Comparison of ENCODE assay signal across 22 cellular contexts in the genomic region with DNA sequence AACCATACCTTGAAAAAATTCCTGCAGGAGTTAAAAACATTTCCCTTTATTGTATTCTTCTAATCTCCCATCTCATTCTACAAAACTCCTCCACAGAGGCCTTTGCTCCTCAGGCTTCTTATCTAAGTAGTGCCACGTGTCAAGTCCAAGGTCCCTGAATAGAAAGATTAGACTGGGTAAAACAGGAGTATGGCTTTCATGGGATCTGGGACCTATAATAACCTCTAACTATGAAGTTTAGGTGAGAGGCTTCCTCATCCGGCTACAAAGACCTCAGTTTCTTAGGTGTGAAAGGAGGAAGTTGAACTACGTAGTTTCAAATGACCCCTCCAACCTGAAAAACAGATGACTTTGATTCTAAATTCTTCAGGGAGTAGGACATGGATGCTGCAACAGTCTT. TPM values are rescaled to one million over a fixed set of nuclear protein-coding genes. Genes with fewer than 3 reads are reported as not detected.
A peak's percentile ranks its signal among the peaks of the same experiment; 100 is the strongest.
DNase-seq lines count a peak whose midpoint lies in the region; ATAC-seq and TF ChIP-seq lines count a peak whose summit lies in the region.
"Had no signal": no experiment of that assay in that cellular context is flagged by ENCODE, and none has a peak within 500 bp of the region (broad histone marks: within the 10 kb centered on the region; RNA-seq: fewer than 3 reads in every experiment).

No MANE protein-coding gene starts in this region.

- no peak for TF ChIP-seq CTCF in GM12865 (IDR thresholded peaks at IDR 0.05; ENCODE audit: insufficient read depth, low read depth, low read length, missing control alignments)
- no peak for TF ChIP-seq CTCF in omental fat pad (IDR thresholded peaks at IDR 0.05)

- H3K4me3 ChIP-seq in GM12865 (ENCODE audit: low read depth, low read length) (peak overlapping the region; percentile 90), mesendoderm (ENCODE audit: low read length) (no peak overlapping the region)
- H3K4me3 ChIP-seq: spleen, upper lobe of left lung had no signal

- no peak overlapping the region for H2BK15ac ChIP-seq in mesendoderm (replicated peaks; ENCODE audit: low read depth)

- WGBS in mesendoderm (ENCODE audit: extremely low coverage, insufficient coverage, low lambda C conversion rate) = no CpG with 5 or more reads among the region's 3 CpGs

- no peak for ATAC-seq in GM18909 (IDR thresholded peaks at IDR 0.05; ENCODE audit: poor library complexity, unreplicated experiment)
- ATAC-seq in omental fat pad (ENCODE audit: low FRiP score) = no peak

- no peaks in the 10 kb centered on the region for H3K36me3 Mint-ChIP-seq in IgD-negative memory B cell
- peaks cover 48% of the 10 kb centered on the region for H3K36me3 Mint-ChIP-seq in activated T-helper 1 cell treated with anti-CD3 and anti-CD28 coated beads, Interleukin-12 subunit alpha, Interleukin-12 subunit beta, Interleukin-2, Interleukin-4 antibody, amounts not matched to agents 30 ng/mL and 10 ng/mL and 1 ng/mL, durations not matched to agents 14 hours and 24 hours and 36 hours (ENCODE audit: low read depth)

- H3K36me3 ChIP-seq in mesendoderm (ENCODE audit: control insufficient read depth, insufficient read depth, low read length) = no peaks in the 10 kb centered on the region
- H3K36me3 ChIP-seq: spleen, upper lobe of left lung had no signal

- H3K27me3 ChIP-seq in mesendoderm (ENCODE audit: insufficient read depth, low read length, poor library complexity) = no peaks in the 10 kb centered on the region
- H3K27me3 ChIP-seq: upper lobe of left lung had no signal

- H3K4me3 Mint-ChIP-seq in IgD-negative memory B cell = no peak overlapping the region
- peak overlapping the region; percentile 83 for H3K4me3 Mint-ChIP-seq in activated T-helper 1 cell treated with anti-CD3 and anti-CD28 coated beads, Interleukin-12 subunit alpha, Interleukin-12 subunit beta, Interleukin-2, Interleukin-4 antibody, amounts not matched to agents 30 ng/mL and 10 ng/mL and 1 ng/mL, durations not matched to agents 14 hours and 24 hours and 36 hours
- H3K4me3 Mint-ChIP-seq: neural crest cell had no signal

- H3K9ac ChIP-seq in mesendoderm (ENCODE audit: low read length) = no peak overlapping the region

- H3K27ac ChIP-seq in mesendoderm (ENCODE audit: low read depth, low read length) = no peak overlapping the region
- H3K27ac ChIP-seq: upper lobe of left lung had no signal

- peaks cover 21 to 31% (median 27%) of the 10 kb centered on the region in 3 donors for H3K4me1 Mint-ChIP-seq in IgD-negative memory B cell
- peaks cover 88% of the 10 kb centered on the region for H3K4me1 Mint-ChIP-seq in activated T-helper 1 cell treated with anti-CD3 and anti-CD28 coated beads, Interleukin-12 subunit alpha, Interleukin-12 subunit beta, Interleukin-2, Interleukin-4 antibody, amounts not matched to agents 30 ng/mL and 10 ng/mL and 1 ng/mL, durations not matched to agents 14 hours and 24 hours and 36 hours (ENCODE audit: low read depth)
- H3K4me1 Mint-ChIP-seq: neural crest cell had no signal

- no peak overlapping the region for H4K8ac ChIP-seq in mesendoderm (ENCODE audit: low read depth, low read length)

- H2AK5ac ChIP-seq in mesendoderm (ENCODE audit: low read length) = no peak overlapping the region

- H3K9me3 Mint-ChIP-seq in IgD-negative memory B cell = peaks cover 0 to 3% (median 0%) of the 10 kb centered on the region in 3 donors
- H3K9me3 Mint-ChIP-seq in activated T-helper 1 cell treated with anti-CD3 and anti-CD28 coated beads, Interleukin-12 subunit alpha, Interleukin-12 subunit beta, Interleukin-2, Interleukin-4 antibody, amounts not matched to agents 30 ng/mL and 10 ng/mL and 1 ng/mL, durations not matched to agents 14 hours and 24 hours and 36 hours = peaks cover 15% of the 10 kb centered on the region
- H3K9me3 Mint-ChIP-seq: neural crest cell had no signal

- DNase-seq in GM12865 (ENCODE audit: low read depth) (peak; percentile 75), mesendoderm (peak; percentile 22), omental fat pad (ENCODE audit: low spot score) (no peak), hepatic stellate cell (ENCODE audit: low spot score) (no peak)
- DNase-seq in activated T-helper 1 cell treated with anti-CD3 and anti-CD28 coated beads, Interleukin-12 subunit alpha, Interleukin-12 subunit beta, Interleukin-2, Interleukin-4 antibody, amounts not matched to agents 30 ng/mL and 10 ng/mL and 1 ng/mL, durations not matched to agents 14 hours and 24 hours and 36 hours (ENCODE audit: low spot score) = no peak
- no peak for DNase-seq in stimulated activated CD4-positive, alpha-beta T cell treated with anti-CD3 and anti-CD28 coated beads, Interleukin-1b, Interleukin-23, amount 100 ng/mL, for 48 hours
- DNase-seq: central memory CD4-positive, alpha-beta T cell; DMS153; effector memory CD4-positive, alpha-beta T cell; hippocampal formation; mesenchymal stem cell; NCI-H187 treated with DMSO at 0.1 percent for 48 hours; NCI-H446 treated with DMSO at 0.1 percent for 48 hours; Right ventricle myocardium superior; spleen; upper lobe of left lung had no signal

- H2BK5ac ChIP-seq in mesendoderm (ENCODE audit: low read length) = no peak overlapping the region

- H3K18ac ChIP-seq in mesendoderm (ENCODE audit: low read length) = no peak overlapping the region

- H3K23ac ChIP-seq in mesendoderm (ENCODE audit: low read length) = no peak overlapping the region

- peak overlapping the region; percentile 59 to 73 (median 62) for H3K27ac Mint-ChIP-seq in IgD-negative memory B cell
- peak overlapping the region; percentile 91 for H3K27ac Mint-ChIP-seq in activated T-helper 1 cell treated with anti-CD3 and anti-CD28 coated beads, Interleukin-12 subunit alpha, Interleukin-12 subunit beta, Interleukin-2, Interleukin-4 antibody, amounts not matched to agents 30 ng/mL and 10 ng/mL and 1 ng/mL, durations not matched to agents 14 hours and 24 hours and 36 hours

- intact Hi-C loops in activated T-helper 1 cell treated with anti-CD3 and anti-CD28 coated beads, Interleukin-12 subunit alpha, Interleukin-12 subunit beta, Interleukin-2, Interleukin-4 antibody, amounts not matched to agents 30 ng/mL and 10 ng/mL and 1 ng/mL, durations not matched to agents 14 hours and 24 hours and 36 hours (cut with micrococcal nuclease) = no loop called here

- no peak overlapping the region for H2BK120ac ChIP-seq in mesendoderm (ENCODE audit: low read depth, low read length)

- no peaks in the 10 kb centered on the region for H3K79me2 ChIP-seq in mesendoderm (ENCODE audit: control insufficient read depth, insufficient read depth, low read length)

- H3K4me1 ChIP-seq in mesendoderm (ENCODE audit: control insufficient read depth, low read depth, low read length) = no peaks in the 10 kb centered on the region
- H3K4me1 ChIP-seq: upper lobe of left lung had no signal

- H4K5ac ChIP-seq in mesendoderm (ENCODE audit: low read length) = no peak overlapping the region

- H3K4ac ChIP-seq in mesendoderm (ENCODE audit: low read depth, low read length) = no peak overlapping the region

- peaks cover 5% of the 10 kb centered on the region for H3K27me3 Mint-ChIP-seq in IgD-negative memory B cell
- no peaks in the 10 kb centered on the region for H3K27me3 Mint-ChIP-seq in activated T-helper 1 cell treated with anti-CD3 and anti-CD28 coated beads, Interleukin-12 subunit alpha, Interleukin-12 subunit beta, Interleukin-2, Interleukin-4 antibody, amounts not matched to agents 30 ng/mL and 10 ng/mL and 1 ng/mL, durations not matched to agents 14 hours and 24 hours and 36 hours (ENCODE audit: insufficient read depth)

- H3K56ac ChIP-seq in mesendoderm (ENCODE audit: low read length) = no peak overlapping the region

- no peaks in the 10 kb centered on the region for H3K79me1 ChIP-seq in mesendoderm (ENCODE audit: low read length)

- H3K4me2 ChIP-seq in mesendoderm (ENCODE audit: low read length) = no peak overlapping the region

RNA-seq across cellular contexts. Expression of gene GPR15, which starts 20.0 kb away (rescaled TPM):
- 3.1 TPM for polyA plus RNA-seq in IgD-negative memory B cell
- 5.6 and 6.8 TPM in 2 replicates for total RNA-seq in activated T-helper 1 cell treated with anti-CD3 and anti-CD28 coated beads, Interleukin-12 subunit alpha, Interleukin-12 subunit beta, Interleukin-2, Interleukin-4 antibody, amounts not matched to agents 30 ng/mL and 10 ng/mL and 1 ng/mL, durations not matched to agents 14 hours and 24 hours and 36 hours
- polyA plus RNA-seq in mesendoderm (2013, experiment 1 of 2) = not detected
- polyA plus RNA-seq in mesendoderm (2013, experiment 2 of 2) = not detected
- total RNA-seq in omental fat pad = under 1 TPM in 1 of 4 donors, not detected in 3; 0.44 TPM
- total RNA-seq: kidney epithelial cell, neural crest cell, Right ventricle myocardium superior had no signal
- polyA plus RNA-seq: BJ had no signal

RNA-seq across cellular contexts. Expression of gene CLDND1, which starts 29.1 kb away (rescaled TPM):
- 39.8 TPM for polyA plus RNA-seq in IgD-negative memory B cell
- total RNA-seq in activated T-helper 1 cell treated with anti-CD3 and anti-CD28 coated beads, Interleukin-12 subunit alpha, Interleukin-12 subunit beta, Interleukin-2, Interleukin-4 antibody, amounts not matched to agents 30 ng/mL and 10 ng/mL and 1 ng/mL, durations not matched to agents 14 hours and 24 hours and 36 hours = 314 and 328 TPM in 2 replicates
- polyA plus RNA-seq in mesendoderm (2013, experiment 1 of 2) = 104 TPM
- polyA plus RNA-seq in mesendoderm (2013, experiment 2 of 2) = 110 TPM
- total RNA-seq in omental fat pad = 100 to 1,000 TPM; 116 to 155 (median 139) TPM

RNA-seq across cellular contexts. Expression of gene CPOX, which starts 41.7 kb away (rescaled TPM):
- 5.7 TPM for polyA plus RNA-seq in IgD-negative memory B cell
- total RNA-seq in activated T-helper 1 cell treated with anti-CD3 and anti-CD28 coated beads, Interleukin-12 subunit alpha, Interleukin-12 subunit beta, Interleukin-2, Interleukin-4 antibody, amounts not matched to agents 30 ng/mL and 10 ng/mL and 1 ng/mL, durations not matched to agents 14 hours and 24 hours and 36 hours = 42.2 and 47.4 TPM in 2 replicates
- 11.0 TPM for polyA plus RNA-seq in mesendoderm (2013, experiment 1 of 2)
- 11.1 TPM for polyA plus RNA-seq in mesendoderm (2013, experiment 2 of 2)
- total RNA-seq in omental fat pad = 10 to 100 TPM; 10.6 to 27.7 (median 15.1) TPM

RNA-seq across cellular contexts. Expression of gene OR5K2, which starts 54.3 kb away (rescaled TPM):
- polyA plus RNA-seq in IgD-negative memory B cell = not detected
- not detected in 2 replicates for total RNA-seq in activated T-helper 1 cell treated with anti-CD3 and anti-CD28 coated beads, Interleukin-12 subunit alpha, Interleukin-12 subunit beta, Interleukin-2, Interleukin-4 antibody, amounts not matched to agents 30 ng/mL and 10 ng/mL and 1 ng/mL, durations not matched to agents 14 hours and 24 hours and 36 hours
- not detected for polyA plus RNA-seq in mesendoderm (2013, experiment 1 of 2)
- not detected for polyA plus RNA-seq in mesendoderm (2013, experiment 2 of 2)
- not detected for total RNA-seq in omental fat pad
- total RNA-seq: kidney epithelial cell; neural crest cell; Right ventricle myocardium superior; spleen; T-helper 1 cell treated with Interleukin-12 subunit alpha and Interleukin-12 subunit beta and Interleukin-4 antibody, amounts not matched to agents 30 ng/mL and 1 ng/mL, for 36 hours; upper lobe of left lung had no signal
- polyA plus RNA-seq: BJ, spleen had no signal

Comparison
In these comparisons a context has a peak if more than half of its experiments do, and no peak if none do; other contexts are left out.
1. DNase-seq: peak in GM12865 (single experiment) and mesendoderm (single experiment); none in activated T-helper 1 cell treated with anti-CD3 and anti-CD28 coated beads, Interleukin-12 subunit alpha, Interleukin-12 subunit beta, Interleukin-2, Interleukin-4 antibody, amounts not matched to agents 30 ng/mL and 10 ng/mL and 1 ng/mL, durations not matched to agents 14 hours and 24 hours and 36 hours (single experiment), omental fat pad (single experiment), stimulated activated CD4-positive, alpha-beta T cell treated with anti-CD3 and anti-CD28 coated beads, Interleukin-1b, Interleukin-23, amount 100 ng/mL, for 48 hours (single experiment) and hepatic stellate cell (single experiment).